In the genomic region with DNA sequence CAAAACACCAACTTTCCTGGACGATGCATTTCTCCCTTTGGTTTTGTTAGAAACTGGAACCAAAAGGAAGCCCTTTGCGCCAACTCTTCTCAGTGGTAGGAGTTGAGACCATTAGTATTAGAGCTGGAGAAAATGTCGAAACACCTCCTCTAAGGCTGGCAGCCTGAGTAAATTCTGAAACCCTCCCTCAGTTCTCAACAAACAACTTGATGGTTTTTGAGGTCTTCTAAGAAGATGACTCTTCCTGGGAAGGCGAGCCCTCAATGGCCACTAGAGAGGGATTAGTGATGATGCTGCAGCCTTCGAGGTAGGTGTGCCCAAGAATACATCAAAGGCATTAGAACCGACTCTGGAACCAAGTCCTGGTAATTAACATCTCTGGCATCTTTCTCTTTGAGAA, we compare ENCODE assay signal across 22 cellular contexts.
A peak's percentile ranks its signal among the peaks of the same experiment; 100 is the strongest.
DNase-seq lines count a peak whose midpoint lies in the region; ATAC-seq and TF ChIP-seq lines count a peak whose summit lies in the region.
"Had no signal": no experiment of that assay in that cellular context is flagged by ENCODE, and none has a peak within 500 bp of the region (broad histone marks: within the 10 kb centered on the region; RNA-seq: fewer than 3 reads in every experiment).

No MANE protein-coding gene starts in this region.

- peaks cover 86% of the 10 kb centered on the region for H3K4me1 ChIP-seq in CD8-positive, alpha-beta T cell (ENCODE audit: insufficient read depth, low read length)
- H3K4me1 ChIP-seq: gastrocnemius medialis, neural progenitor cell, Peyer's patch had no signal

- no peaks in the 10 kb centered on the region for H3K36me3 Mint-ChIP-seq in activated CD8-positive, alpha-beta T cell treated with anti-CD3 and anti-CD28 coated beads for 36 hours (ENCODE audit: low read depth)
- no peaks in the 10 kb centered on the region for H3K36me3 Mint-ChIP-seq in activated CD8-positive, alpha-beta T cell treated with anti-CD3 and anti-CD28 coated beads, Interleukin-2, amount 10 ng/mL, durations not matched to agents 7 days and 5 days (ENCODE audit: low read depth)
- no peaks in the 10 kb centered on the region for H3K36me3 Mint-ChIP-seq in CD8-positive, alpha-beta T cell
- H3K36me3 Mint-ChIP-seq in activated T-cell treated with anti-CD3 and anti-CD28 coated beads, Interleukin-2, amount 50 U/mL, for 4 hours (ENCODE audit: insufficient read depth): no peaks in the 10 kb centered on the region
- H3K36me3 Mint-ChIP-seq in naive thymus-derived CD8-positive, alpha-beta T cell: no peaks in the 10 kb centered on the region
- H3K36me3 Mint-ChIP-seq: neural progenitor cell had no signal

- intact Hi-C loops in activated CD8-positive, alpha-beta T cell treated with anti-CD3 and anti-CD28 coated beads for 36 hours (cut with micrococcal nuclease): no loop called here
- intact Hi-C loops in CD8-positive, alpha-beta T cell (cut with DNase I, micrococcal nuclease): no loop called here

- no peak for TF ChIP-seq CTCF in activated CD8-positive, alpha-beta T cell treated with anti-CD3 and anti-CD28 coated beads for 36 hours (IDR thresholded peaks at IDR 0.05)
- no peak for TF ChIP-seq CTCF in CD8-positive, alpha-beta T cell (IDR thresholded peaks at IDR 0.05)
- TF ChIP-seq CTCF in GM13977 (IDR thresholded peaks at IDR 0.05; ENCODE audit: extremely low read depth, insufficient read depth, missing control alignments): no peak

- H3K4me3 Mint-ChIP-seq in activated CD8-positive, alpha-beta T cell treated with anti-CD3 and anti-CD28 coated beads for 36 hours: no peak overlapping the region
- no peak overlapping the region for H3K4me3 Mint-ChIP-seq in activated CD8-positive, alpha-beta T cell treated with anti-CD3 and anti-CD28 coated beads, Interleukin-2, amount 10 ng/mL, durations not matched to agents 7 days and 5 days
- no peak overlapping the region for H3K4me3 Mint-ChIP-seq in CD8-positive, alpha-beta T cell
- H3K4me3 Mint-ChIP-seq in activated T-cell treated with anti-CD3 and anti-CD28 coated beads, Interleukin-2, amount 50 U/mL, for 4 hours: no peak overlapping the region
- peak overlapping the region in 2 of 10 donors; percentile 22 to 24 for H3K4me3 Mint-ChIP-seq in naive thymus-derived CD8-positive, alpha-beta T cell
- H3K4me3 Mint-ChIP-seq: activated CD4-positive, alpha-beta T cell treated with anti-CD3 and anti-CD28 coated beads, Interleukin-2, amount 10 ng/mL, durations not matched to agents 24 days and 14 days; effector memory CD8-positive, alpha-beta T cell; neural progenitor cell had no signal

- H3K9me3 Mint-ChIP-seq in activated CD8-positive, alpha-beta T cell treated with anti-CD3 and anti-CD28 coated beads for 36 hours: no peaks in the 10 kb centered on the region
- no peaks in the 10 kb centered on the region for H3K9me3 Mint-ChIP-seq in activated CD8-positive, alpha-beta T cell treated with anti-CD3 and anti-CD28 coated beads, Interleukin-2, amount 10 ng/mL, durations not matched to agents 7 days and 5 days (ENCODE audit: insufficient read depth)
- H3K9me3 Mint-ChIP-seq in CD8-positive, alpha-beta T cell: no peaks in the 10 kb centered on the region
- H3K9me3 Mint-ChIP-seq in activated T-cell treated with anti-CD3 and anti-CD28 coated beads, Interleukin-2, amount 50 U/mL, for 4 hours: no peaks in the 10 kb centered on the region
- H3K9me3 Mint-ChIP-seq in naive thymus-derived CD8-positive, alpha-beta T cell: no peaks in the 10 kb centered on the region
- H3K9me3 Mint-ChIP-seq: effector memory CD8-positive, alpha-beta T cell; neural progenitor cell had no signal

- no peak overlapping the region for H3K4me3 ChIP-seq in CD8-positive, alpha-beta T cell (ENCODE audit: low read depth, low read length)
- H3K4me3 ChIP-seq: esophagus squamous epithelium, gastrocnemius medialis, GM23248, mucosa of descending colon, neural progenitor cell, Peyer's patch, sigmoid colon, upper lobe of left lung had no signal

- H3K36me3 ChIP-seq in CD8-positive, alpha-beta T cell (ENCODE audit: insufficient read depth, low read length): no peaks in the 10 kb centered on the region
- H3K36me3 ChIP-seq: esophagus squamous epithelium, gastrocnemius medialis, neural progenitor cell, Peyer's patch, sigmoid colon, upper lobe of left lung had no signal

- H3K4me1 Mint-ChIP-seq in activated CD8-positive, alpha-beta T cell treated with anti-CD3 and anti-CD28 coated beads for 36 hours (ENCODE audit: low read depth): peaks cover 86% of the 10 kb centered on the region
- H3K4me1 Mint-ChIP-seq in activated CD8-positive, alpha-beta T cell treated with anti-CD3 and anti-CD28 coated beads, Interleukin-2, amount 10 ng/mL, durations not matched to agents 7 days and 5 days (ENCODE audit: low read depth): peaks cover 51% of the 10 kb centered on the region
- H3K4me1 Mint-ChIP-seq in CD8-positive, alpha-beta T cell (ENCODE audit: low read depth): peaks cover 91% of the 10 kb centered on the region
- peaks cover 90% of the 10 kb centered on the region for H3K4me1 Mint-ChIP-seq in activated T-cell treated with anti-CD3 and anti-CD28 coated beads, Interleukin-2, amount 50 U/mL, for 4 hours (ENCODE audit: low read depth)
- H3K4me1 Mint-ChIP-seq in naive thymus-derived CD8-positive, alpha-beta T cell: peaks cover 40 to 98% (median 91%) of the 10 kb centered on the region in 4 donors

- peak; percentile 45 for DNase-seq in activated CD8-positive, alpha-beta T cell treated with anti-CD3 and anti-CD28 coated beads for 36 hours
- DNase-seq in activated CD8-positive, alpha-beta T cell treated with anti-CD3 and anti-CD28 coated beads, Interleukin-2, amount 10 ng/mL, durations not matched to agents 7 days and 5 days: no peak
- DNase-seq in CD8-positive, alpha-beta T cell: no peak
- no peak for DNase-seq in activated T-cell treated with anti-CD3 and anti-CD28 coated beads, Interleukin-2, amount 50 U/mL, for 4 hours
- no peak for DNase-seq in naive thymus-derived CD8-positive, alpha-beta T cell
- DNase-seq in GM13977 (ENCODE audit: low spot score): no peak
- DNase-seq: activated CD4-positive, alpha-beta T cell treated with anti-CD3 and anti-CD28 coated beads, Interleukin-2, amount 10 ng/mL, durations not matched to agents 24 days and 14 days; Calu3; effector memory CD8-positive, alpha-beta T cell; esophagus squamous epithelium; gastrocnemius medialis; GM23248; hippocampal formation; mucosa of descending colon; Peyer's patch; posterior cingulate gyrus; sigmoid colon; T-helper 1 cell; upper lobe of left lung had no signal

- peak; percentile 19 for ATAC-seq in activated CD8-positive, alpha-beta T cell treated with anti-CD3 and anti-CD28 coated beads for 36 hours
- ATAC-seq in activated CD8-positive, alpha-beta T cell treated with anti-CD3 and anti-CD28 coated beads, Interleukin-2, amount 10 ng/mL, durations not matched to agents 7 days and 5 days: no peak
- no peak for ATAC-seq in CD8-positive, alpha-beta T cell
- peak; percentile 27 to 40 for ATAC-seq in activated T-cell treated with anti-CD3 and anti-CD28 coated beads, Interleukin-2, amount 50 U/mL, for 4 hours
- no peak for ATAC-seq in naive thymus-derived CD8-positive, alpha-beta T cell
- ATAC-seq in HG03025 (IDR thresholded peaks at IDR 0.05; ENCODE audit: low FRiP score, unreplicated experiment) (no peak), HG03439 (IDR thresholded peaks at IDR 0.05; ENCODE audit: unreplicated experiment) (no peak)
- ATAC-seq: effector memory CD8-positive, alpha-beta T cell; gastrocnemius medialis; mucosa of descending colon had no signal

- H3K27ac Mint-ChIP-seq in activated CD8-positive, alpha-beta T cell treated with anti-CD3 and anti-CD28 coated beads for 36 hours: peak overlapping the region; percentile 10
- H3K27ac Mint-ChIP-seq in activated CD8-positive, alpha-beta T cell treated with anti-CD3 and anti-CD28 coated beads, Interleukin-2, amount 10 ng/mL, durations not matched to agents 7 days and 5 days: no peak overlapping the region
- peak overlapping the region; percentile 3 for H3K27ac Mint-ChIP-seq in CD8-positive, alpha-beta T cell
- peak overlapping the region; percentile 94 to 99 (median 98) for H3K27ac Mint-ChIP-seq in naive thymus-derived CD8-positive, alpha-beta T cell
- H3K27ac Mint-ChIP-seq: effector memory CD8-positive, alpha-beta T cell; neural progenitor cell had no signal

- no peaks in the 10 kb centered on the region for H3K27me3 ChIP-seq in CD8-positive, alpha-beta T cell (ENCODE audit: insufficient read depth, low read length)
- H3K27me3 ChIP-seq: esophagus squamous epithelium, gastrocnemius medialis, neural progenitor cell, Peyer's patch, sigmoid colon, upper lobe of left lung had no signal

- H3K27ac ChIP-seq in CD8-positive, alpha-beta T cell (ENCODE audit: low read depth, low read length): no peak overlapping the region
- H3K27ac ChIP-seq: esophagus squamous epithelium, gastrocnemius medialis, GM23248, neural progenitor cell, Peyer's patch, sigmoid colon, upper lobe of left lung had no signal

- no peaks in the 10 kb centered on the region for H3K27me3 Mint-ChIP-seq in activated CD8-positive, alpha-beta T cell treated with anti-CD3 and anti-CD28 coated beads for 36 hours
- H3K27me3 Mint-ChIP-seq in activated CD8-positive, alpha-beta T cell treated with anti-CD3 and anti-CD28 coated beads, Interleukin-2, amount 10 ng/mL, durations not matched to agents 7 days and 5 days (ENCODE audit: low read depth): no peaks in the 10 kb centered on the region
- no peaks in the 10 kb centered on the region for H3K27me3 Mint-ChIP-seq in CD8-positive, alpha-beta T cell (ENCODE audit: low read depth)
- no peaks in the 10 kb centered on the region for H3K27me3 Mint-ChIP-seq in activated T-cell treated with anti-CD3 and anti-CD28 coated beads, Interleukin-2, amount 50 U/mL, for 4 hours (ENCODE audit: low read depth)
- peaks cover 0 to 1% (median 0%) of the 10 kb centered on the region in 5 donors for H3K27me3 Mint-ChIP-seq in naive thymus-derived CD8-positive, alpha-beta T cell

- in situ Hi-C loops in GM13977 (cut with MboI; ENCODE audit: low pct_unique_long_range_greater_than_20kb, low sequenced_read_pairs, unreplicated experiment): no loop called here

- CTCF ChIA-PET in activated CD8-positive, alpha-beta T cell treated with anti-CD3 and anti-CD28 coated beads for 36 hours (lab: Charles Lee): interaction anchor here (1.1 to 3.0 kb wide), 5 partner anchors 9 to 41 kb away, joined by 3 to 19 read pairs (median 4); no protein-coding TSS in a partner anchor
- CTCF ChIA-PET in activated CD8-positive, alpha-beta T cell treated with anti-CD3 and anti-CD28 coated beads, Interleukin-2, amount 10 ng/mL, durations not matched to agents 7 days and 5 days (lab: Charles Lee): interaction anchor here (2.3 kb wide), 1 partner anchor 21 kb away, joined by 6 read pairs; no protein-coding TSS in a partner anchor
- CTCF ChIA-PET in CD8-positive, alpha-beta T cell (lab: Charles Lee): interaction anchor here (1.3 kb wide), 3 partner anchors 8 to 122 kb away, joined by 3 to 4 read pairs (median 4); no protein-coding TSS in a partner anchor

- POLR2A ChIA-PET in activated CD8-positive, alpha-beta T cell treated with anti-CD3 and anti-CD28 coated beads for 36 hours (lab: Charles Lee): interaction anchor here (0.6 to 2.5 kb wide), 7 partner anchors 9 to 216 kb away, joined by 3 to 18 read pairs (median 4); partner anchors contain the start of gene FYN
- POLR2A ChIA-PET in activated CD8-positive, alpha-beta T cell treated with anti-CD3 and anti-CD28 coated beads, Interleukin-2, amount 10 ng/mL, durations not matched to agents 7 days and 5 days (lab: Charles Lee): no interaction called here
- POLR2A ChIA-PET in CD8-positive, alpha-beta T cell (lab: Charles Lee): interaction anchor here (0.6 to 1.0 kb wide), 2 partner anchors 15 to 61 kb away, joined by 3 to 6 read pairs; no protein-coding TSS in a partner anchor
- POLR2A ChIA-PET in naive thymus-derived CD8-positive, alpha-beta T cell (lab: Charles Lee): interaction anchor here (2.6 to 7.1 kb wide), 3 partner anchors 9 to 17 kb away, joined by 21 to 55 read pairs (median 29); no protein-coding TSS in a partner anchor

- H3K9me3 ChIP-seq in CD8-positive, alpha-beta T cell (ENCODE audit: low read length): no peaks in the 10 kb centered on the region
- H3K9me3 ChIP-seq: esophagus squamous epithelium, gastrocnemius medialis, mucosa of descending colon, Peyer's patch, sigmoid colon, upper lobe of left lung had no signal

Comparison
In these comparisons a context has a peak if more than half of its experiments do, and no peak if none do; other contexts are left out.
1. ATAC-seq: peak in activated CD8-positive, alpha-beta T cell treated with anti-CD3 and anti-CD28 coated beads for 36 hours (single experiment) and activated T-cell treated with anti-CD3 and anti-CD28 coated beads, Interleukin-2, amount 50 U/mL, for 4 hours (2 of 2); none in activated CD8-positive, alpha-beta T cell treated with anti-CD3 and anti-CD28 coated beads, Interleukin-2, amount 10 ng/mL, durations not matched to agents 7 days and 5 days (single experiment), CD8-positive, alpha-beta T cell (single experiment), naive thymus-derived CD8-positive, alpha-beta T cell (0 of 2), HG03025 (single experiment) and HG03439 (single experiment).